In the genomic region with DNA sequence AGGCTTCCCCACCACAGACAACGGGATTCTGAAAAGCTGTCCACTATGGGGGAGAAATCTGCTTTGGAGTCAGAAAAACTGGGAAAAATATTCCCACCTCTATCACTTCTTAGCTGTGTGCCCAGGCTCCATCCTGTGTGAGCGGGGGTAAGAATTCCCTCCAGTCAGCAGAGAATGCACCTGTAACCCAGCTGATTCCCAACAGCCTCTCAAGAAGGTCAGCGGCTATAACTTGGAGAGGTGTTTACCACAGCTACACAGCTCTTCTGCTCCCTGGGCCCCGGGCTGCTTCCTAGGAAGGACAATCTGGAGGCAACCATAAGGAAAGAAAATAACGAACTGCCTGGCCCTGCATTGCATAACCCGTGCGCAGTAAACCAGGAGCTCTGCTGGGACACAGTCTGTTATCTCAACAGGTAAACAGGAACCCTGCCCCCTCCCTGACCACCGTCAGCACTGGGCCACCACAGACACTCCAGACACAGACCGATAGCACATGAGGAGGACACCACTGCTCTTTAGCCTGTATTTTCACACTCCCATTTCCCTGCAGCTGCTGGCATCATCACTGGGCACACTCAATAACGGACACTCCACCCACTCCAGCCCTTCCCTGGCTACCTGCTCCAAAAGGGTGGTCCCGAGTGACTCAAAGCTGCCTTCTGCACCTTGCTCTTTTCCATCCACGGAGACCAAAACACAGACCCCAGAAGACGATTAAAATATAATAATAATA, we compare ENCODE assay signal across 8 cellular contexts. TPM values are rescaled to one million over a fixed set of nuclear protein-coding genes. Genes with fewer than 3 reads are reported as not detected.
A peak's percentile ranks its signal among the peaks of the same experiment; 100 is the strongest.
DNase-seq lines count a peak whose midpoint lies in the region; ATAC-seq, FAIRE-seq and TF ChIP-seq lines count a peak whose summit lies in the region.

No MANE protein-coding gene starts in this region.

- H3K4me3 ChIP-seq in SJSA1 (peak overlapping the region; percentile 67), epithelial cell of proximal tubule (ENCODE audit: low read depth, low read length) (peak overlapping the region; percentile 90), parathyroid adenoma (ENCODE audit: low read depth, low read length) (peak overlapping the region; percentile 80)

- peak overlapping the region; percentile 13 for H3K9ac ChIP-seq in parathyroid adenoma

- peak; percentile 75 for FAIRE-seq in GM12891 (lab: Jason Lieb, UNC)

- H3K36me3 ChIP-seq in SJSA1 (peaks cover 13% of the 10 kb centered on the region), parathyroid adenoma (ENCODE audit: control insufficient read depth, insufficient read depth, low read length) (no peaks in the 10 kb centered on the region)

- DNase-seq in GM12891 (ENCODE audit: insufficient read length, low spot score), result no peak
- DNase-seq in SJSA1 (ENCODE audit: low read depth in 1 of 2, low spot score in 2 of 2), result no peak
- DNase-seq in epithelial cell of proximal tubule (ENCODE audit: low read depth), result no peak
- no peak for DNase-seq in NCI-H345 (lab: John Stamatoyannopoulos, UW)

- H3K79me2 ChIP-seq in parathyroid adenoma, result peaks cover 30% of the 10 kb centered on the region

- H3K9me3 ChIP-seq in SJSA1 (replicated peaks) (no peaks in the 10 kb centered on the region), parathyroid adenoma (ENCODE audit: control insufficient read depth, low read length) (no peaks in the 10 kb centered on the region)

- H3K27me3 ChIP-seq in SJSA1 (replicated peaks) (no peaks in the 10 kb centered on the region), parathyroid adenoma (ENCODE audit: control insufficient read depth, insufficient read depth, low read length) (no peaks in the 10 kb centered on the region)

- peaks cover 10% of the 10 kb centered on the region for H3K4me1 ChIP-seq in SJSA1 (replicated peaks)
- peaks cover 11% of the 10 kb centered on the region for H3K4me1 ChIP-seq in parathyroid adenoma

- H3K27ac ChIP-seq in SJSA1, result peak overlapping the region; percentile 42; the same call in 1 of the 2 replicates
- peak overlapping the region; percentile 85 for H3K27ac ChIP-seq in parathyroid adenoma

- no peak for TF ChIP-seq CTCF in epithelial cell of proximal tubule (conservative IDR thresholded peaks at IDR 0.05; ENCODE audit: low read depth, low read length)
- no peak for TF ChIP-seq CTCF in parathyroid adenoma (IDR thresholded peaks at IDR 0.05)

- no peak for ATAC-seq in GM21381 (IDR thresholded peaks at IDR 0.05; ENCODE audit: unreplicated experiment)
- no peak for ATAC-seq in GM18498 (IDR thresholded peaks at IDR 0.05; ENCODE audit: unreplicated experiment)
- ATAC-seq in GM18907 (IDR thresholded peaks at IDR 0.05; ENCODE audit: unreplicated experiment), result no peak

- no peak overlapping the region for H2AFZ ChIP-seq in parathyroid adenoma

- no peak for TF ChIP-seq POLR2A in GM12891 (IDR thresholded peaks at IDR 0.05; ENCODE audit: low read depth, low read length)

- peak overlapping the region; percentile 98 for H3K4me2 ChIP-seq in parathyroid adenoma (ENCODE audit: low read length)

TF ChIP-seq in GM12891, 5 proteins besides CTCF, POLR2A, EP300 and RAD21:
- TF ChIP-seq POU2F2 (IDR thresholded peaks at IDR 0.05; ENCODE audit: low read depth, low read length), result no peak
- no peak for TF ChIP-seq TAF1 (IDR thresholded peaks at IDR 0.05; ENCODE audit: low read depth, low read length)
- no peak for TF ChIP-seq POLR2AphosphoS5 (IDR thresholded peaks at IDR 0.05; ENCODE audit: low read depth, low read length)
- TF ChIP-seq SPI1 (IDR thresholded peaks at IDR 0.05; ENCODE audit: low read depth, low read length), result no peak
- no peak for TF ChIP-seq PAX5 (IDR thresholded peaks at IDR 0.05; ENCODE audit: insufficient read depth, low read length, severe bottlenecking)

RNA-seq across cellular contexts. Expression of a gene that starts 2.1 kb away (rescaled TPM):
- polyA plus RNA-seq in GM12891 (2012; ENCODE audit: low read depth, missing spikeins), result 4.1 TPM
- 7.9 and 12.1 TPM in 2 replicates for total RNA-seq in SJSA1 (2014; rRNA removed; shearing (Covaris generic))
- total RNA-seq in epithelial cell of proximal tubule, result 14.5 and 22.4 TPM in 2 replicates

RNA-seq across cellular contexts. Expression of a gene that starts 41.3 kb away (rescaled TPM):
- polyA plus RNA-seq in GM12891 (2012; ENCODE audit: low read depth, missing spikeins), result 26.1 TPM
- total RNA-seq in SJSA1 (2014; rRNA removed; shearing (Covaris generic)), result 40.5 and 57.3 TPM in 2 replicates
- total RNA-seq in epithelial cell of proximal tubule, result 7.8 and 33.1 TPM in 2 replicates

RNA-seq across cellular contexts. Expression of a gene that starts 59.0 kb away (rescaled TPM):
- 0.24 TPM for polyA plus RNA-seq in GM12891 (2012; ENCODE audit: low read depth, missing spikeins)
- not detected in 2 replicates for total RNA-seq in SJSA1 (2014; rRNA removed; shearing (Covaris generic))
- not detected in 2 replicates for total RNA-seq in epithelial cell of proximal tubule
